In genomic region chr9:91038483-91039124, GRCh38 we compare ENCODE assay signal across 1 cellular context.
A peak's percentile ranks its signal among the peaks of the same experiment; 100 is the strongest.
TF ChIP-seq lines count a peak whose summit lies in the region.

No MANE protein-coding gene starts in this region.

TF ChIP-seq in HepG2, 621 proteins besides CTCF, POLR2A, EP300 and RAD21 (continued from another document and continues in another):
- TF ChIP-seq AKNA (CRISPR knock-in tag; IDR thresholded peaks at IDR 0.05; ENCODE audit: borderline replicate concordance): no peak
- no peak for TF ChIP-seq ZNF841 (CRISPR knock-in tag; IDR thresholded peaks at IDR 0.05; ENCODE audit: borderline replicate concordance)
- TF ChIP-seq ATF7 (IDR thresholded peaks at IDR 0.05): no peak
- no peak for TF ChIP-seq ATF7 (CRISPR knock-in tag; IDR thresholded peaks at IDR 0.05)
- TF ChIP-seq ZNF414 (CRISPR knock-in tag; IDR thresholded peaks at IDR 0.05): no peak
- no peak for TF ChIP-seq AGO2 (optimal IDR thresholded peaks at IDR 0.05; ENCODE audit: low read depth, low read length)
- TF ChIP-seq ZBTB3 (CRISPR knock-in tag; IDR thresholded peaks at IDR 0.05; ENCODE audit: borderline replicate concordance, low read depth): no peak
- peak; percentile 49; the same call in 1 of the 2 replicates for TF ChIP-seq ZNF646 (CRISPR knock-in tag; IDR thresholded peaks at IDR 0.05)
- no peak for TF ChIP-seq ZNF609 (CRISPR knock-in tag; IDR thresholded peaks at IDR 0.05; ENCODE audit: borderline replicate concordance)
- TF ChIP-seq FOXK2 (IDR thresholded peaks at IDR 0.05): no peak
- no peak for TF ChIP-seq SETDB1 (CRISPR knock-in tag; IDR thresholded peaks at IDR 0.05; ENCODE audit: borderline replicate concordance)
- TF ChIP-seq, protein P1, sequence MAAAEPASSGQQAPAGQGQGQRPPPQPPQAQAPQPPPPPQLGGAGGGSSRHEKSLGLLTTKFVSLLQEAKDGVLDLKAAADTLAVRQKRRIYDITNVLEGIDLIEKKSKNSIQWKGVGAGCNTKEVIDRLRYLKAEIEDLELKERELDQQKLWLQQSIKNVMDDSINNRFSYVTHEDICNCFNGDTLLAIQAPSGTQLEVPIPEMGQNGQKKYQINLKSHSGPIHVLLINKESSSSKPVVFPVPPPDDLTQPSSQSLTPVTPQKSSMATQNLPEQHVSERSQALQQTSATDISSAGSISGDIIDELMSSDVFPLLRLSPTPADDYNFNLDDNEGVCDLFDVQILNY (CRISPR knock-in tag; conservative IDR thresholded peaks at IDR 0.05): no peak
- peak; percentile 30; the same call in 1 of the 2 replicates for TF ChIP-seq RBFOX2 (IDR thresholded peaks at IDR 0.05; ENCODE audit: low read depth, low read length)
- TF ChIP-seq ZFP1 (CRISPR knock-in tag; IDR thresholded peaks at IDR 0.05): no peak
- no peak for TF ChIP-seq ASH2L (IDR thresholded peaks at IDR 0.05; ENCODE audit: insufficient read length, low read depth, low read length)
- 0 out of 2 replicates have a peak, but pooled peaks have one; percentile 60 for TF ChIP-seq ZNF724P (CRISPR knock-in tag; IDR thresholded peaks at IDR 0.05; ENCODE audit: borderline replicate concordance)
- TF ChIP-seq JUNB (CRISPR knock-in tag; IDR thresholded peaks at IDR 0.05; ENCODE audit: borderline replicate concordance): peak; percentile 66; the same call in 1 of the 2 replicates
- no peak for TF ChIP-seq TFDP1 (CRISPR knock-in tag; IDR thresholded peaks at IDR 0.05; ENCODE audit: borderline replicate concordance)
- TF ChIP-seq, protein P2, sequence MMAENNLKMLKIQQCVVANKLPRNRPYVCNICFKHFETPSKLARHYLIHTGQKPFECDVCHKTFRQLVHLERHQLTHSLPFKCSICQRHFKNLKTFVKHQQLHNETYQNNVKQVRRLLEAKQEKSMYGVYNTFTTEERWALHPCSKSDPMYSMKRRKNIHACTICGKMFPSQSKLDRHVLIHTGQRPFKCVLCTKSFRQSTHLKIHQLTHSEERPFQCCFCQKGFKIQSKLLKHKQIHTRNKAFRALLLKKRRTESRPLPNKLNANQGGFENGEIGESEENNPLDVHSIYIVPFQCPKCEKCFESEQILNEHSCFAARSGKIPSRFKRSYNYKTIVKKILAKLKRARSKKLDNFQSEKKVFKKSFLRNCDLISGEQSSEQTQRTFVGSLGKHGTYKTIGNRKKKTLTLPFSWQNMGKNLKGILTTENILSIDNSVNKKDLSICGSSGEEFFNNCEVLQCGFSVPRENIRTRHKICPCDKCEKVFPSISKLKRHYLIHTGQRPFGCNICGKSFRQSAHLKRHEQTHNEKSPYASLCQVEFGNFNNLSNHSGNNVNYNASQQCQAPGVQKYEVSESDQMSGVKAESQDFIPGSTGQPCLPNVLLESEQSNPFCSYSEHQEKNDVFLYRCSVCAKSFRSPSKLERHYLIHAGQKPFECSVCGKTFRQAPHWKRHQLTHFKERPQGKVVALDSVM (CRISPR knock-in tag; IDR thresholded peaks at IDR 0.05): no peak
- no peak for TF ChIP-seq CREB3 (CRISPR knock-in tag; IDR thresholded peaks at IDR 0.05)
- TF ChIP-seq IRF2 (CRISPR knock-in tag; IDR thresholded peaks at IDR 0.05): no peak
- no peak for TF ChIP-seq SMAD3 (CRISPR knock-in tag; IDR thresholded peaks at IDR 0.05)
- no peak for TF ChIP-seq ZNF3 (CRISPR knock-in tag; IDR thresholded peaks at IDR 0.05)
- TF ChIP-seq DMAP1 (CRISPR knock-in tag; IDR thresholded peaks at IDR 0.05): no peak
- TF ChIP-seq RFX3 (CRISPR knock-in tag; IDR thresholded peaks at IDR 0.05): no peak
- TF ChIP-seq, protein P3, sequence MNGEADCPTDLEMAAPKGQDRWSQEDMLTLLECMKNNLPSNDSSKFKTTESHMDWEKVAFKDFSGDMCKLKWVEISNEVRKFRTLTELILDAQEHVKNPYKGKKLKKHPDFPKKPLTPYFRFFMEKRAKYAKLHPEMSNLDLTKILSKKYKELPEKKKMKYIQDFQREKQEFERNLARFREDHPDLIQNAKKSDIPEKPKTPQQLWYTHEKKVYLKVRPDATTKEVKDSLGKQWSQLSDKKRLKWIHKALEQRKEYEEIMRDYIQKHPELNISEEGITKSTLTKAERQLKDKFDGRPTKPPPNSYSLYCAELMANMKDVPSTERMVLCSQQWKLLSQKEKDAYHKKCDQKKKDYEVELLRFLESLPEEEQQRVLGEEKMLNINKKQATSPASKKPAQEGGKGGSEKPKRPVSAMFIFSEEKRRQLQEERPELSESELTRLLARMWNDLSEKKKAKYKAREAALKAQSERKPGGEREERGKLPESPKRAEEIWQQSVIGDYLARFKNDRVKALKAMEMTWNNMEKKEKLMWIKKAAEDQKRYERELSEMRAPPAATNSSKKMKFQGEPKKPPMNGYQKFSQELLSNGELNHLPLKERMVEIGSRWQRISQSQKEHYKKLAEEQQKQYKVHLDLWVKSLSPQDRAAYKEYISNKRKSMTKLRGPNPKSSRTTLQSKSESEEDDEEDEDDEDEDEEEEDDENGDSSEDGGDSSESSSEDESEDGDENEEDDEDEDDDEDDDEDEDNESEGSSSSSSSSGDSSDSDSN (CRISPR knock-in tag; IDR thresholded peaks at IDR 0.05): 0 out of 2 replicates have a peak, but pooled peaks have one; percentile 4
- TF ChIP-seq, protein P4, sequence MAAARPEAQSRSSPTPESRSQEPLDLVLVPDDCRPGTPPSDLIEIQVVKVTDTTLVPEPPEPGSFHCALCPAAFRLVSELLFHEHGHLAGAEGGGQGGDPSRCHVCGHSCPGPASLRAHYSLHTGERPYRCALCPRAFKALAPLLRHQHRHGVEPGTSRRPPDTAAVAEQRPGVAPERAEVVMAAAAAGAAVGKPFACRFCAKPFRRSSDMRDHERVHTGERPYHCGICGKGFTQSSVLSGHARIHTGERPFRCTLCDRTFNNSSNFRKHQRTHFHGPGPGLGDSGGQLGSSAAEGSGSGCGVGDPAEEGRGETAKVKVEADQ (CRISPR knock-in tag; IDR thresholded peaks at IDR 0.05; ENCODE audit: borderline replicate concordance): no peak
